In the genomic region with DNA sequence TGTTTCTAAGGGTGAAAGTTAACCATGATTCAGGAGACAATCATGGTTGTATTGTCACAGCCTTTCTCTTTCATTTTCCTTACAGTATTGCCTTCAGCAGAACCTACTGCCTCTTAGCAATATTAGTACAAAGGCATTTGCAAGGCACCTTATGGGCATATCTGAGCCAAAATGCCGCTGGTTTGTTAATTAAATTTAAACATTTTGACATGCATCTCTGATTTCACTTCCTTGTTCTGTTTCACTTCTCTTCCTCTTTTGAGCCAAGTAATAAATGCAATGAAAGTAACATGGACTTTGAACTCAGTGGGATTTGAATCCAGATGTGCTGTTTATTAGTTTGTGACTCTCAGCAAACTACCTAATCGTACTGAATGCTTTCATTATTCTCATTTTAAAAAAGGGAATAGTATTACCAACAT, we compare ENCODE assay signal across 10 cellular contexts.
DNase-seq lines count a peak whose midpoint lies in the region; ATAC-seq, FAIRE-seq and TF ChIP-seq lines count a peak whose summit lies in the region.
"Had no signal": no experiment of that assay in that cellular context is flagged by ENCODE, and none has a peak within 500 bp of the region (broad histone marks: within the 10 kb centered on the region; RNA-seq: fewer than 3 reads in every experiment).

No MANE protein-coding gene starts in this region.

- no peak for TF ChIP-seq POLR2A in GM12891 (IDR thresholded peaks at IDR 0.05; ENCODE audit: low read depth, low read length)

- peak; percentile 88 for ATAC-seq in GM21447 (IDR thresholded peaks at IDR 0.05; ENCODE audit: unreplicated experiment)
- peak; percentile 75 for ATAC-seq in HG03280 (IDR thresholded peaks at IDR 0.05; ENCODE audit: unreplicated experiment)
- ATAC-seq in stimulated activated effector memory CD8-positive, alpha-beta T cell treated with anti-CD3 and anti-CD28 coated beads, Interleukin-12 subunit alpha, Interleukin-12 subunit beta, amount 100 ng/mL, for 72 hours = no peak

- intact Hi-C loops in head of caudate nucleus (cut with DNase I) = no loop called here

- H3K4me1 Mint-ChIP-seq in stimulated activated effector memory CD8-positive, alpha-beta T cell treated with anti-CD3 and anti-CD28 coated beads, Interleukin-12 subunit alpha, Interleukin-12 subunit beta, amount 100 ng/mL, for 72 hours = peaks cover 7% of the 10 kb centered on the region

- FAIRE-seq in GM12891 (lab: Jason Lieb, UNC) (peak; percentile 66), HTR-8/SVneo (lab: Jason Lieb, UNC) (no peak)

- H3K4me3 Mint-ChIP-seq in stimulated activated effector memory CD8-positive, alpha-beta T cell treated with anti-CD3 and anti-CD28 coated beads, Interleukin-12 subunit alpha, Interleukin-12 subunit beta, amount 100 ng/mL, for 72 hours = no peak overlapping the region
- H3K4me3 Mint-ChIP-seq: CD4-positive, alpha-beta memory T cell had no signal

- H3K27ac Mint-ChIP-seq in stimulated activated effector memory CD8-positive, alpha-beta T cell treated with anti-CD3 and anti-CD28 coated beads, Interleukin-12 subunit alpha, Interleukin-12 subunit beta, amount 100 ng/mL, for 72 hours = no peak overlapping the region
- H3K27ac Mint-ChIP-seq: CD4-positive, alpha-beta memory T cell had no signal

- DNase-seq in GM12891 (ENCODE audit: insufficient read length, low spot score) (peak; percentile 1), SKM-1 treated with dmso at 0.1 percent for 144 hours (lab: John Stamatoyannopoulos, UW; ENCODE audit: unreplicated experiment) (peak; percentile 88), HTR-8/SVneo (ENCODE audit: insufficient read length, low spot score) (no peak), head of caudate nucleus (no peak), mesenteric fat pad (ENCODE audit: low spot score) (no peak)
- DNase-seq in stimulated activated effector memory CD8-positive, alpha-beta T cell treated with anti-CD3 and anti-CD28 coated beads, Interleukin-12 subunit alpha, Interleukin-12 subunit beta, amount 100 ng/mL, for 72 hours (ENCODE audit: low spot score in 2 of 2) = no peak
- DNase-seq: CD4-positive, alpha-beta memory T cell; Right ventricle myocardium superior had no signal

- no peaks in the 10 kb centered on the region for H3K36me3 Mint-ChIP-seq in stimulated activated effector memory CD8-positive, alpha-beta T cell treated with anti-CD3 and anti-CD28 coated beads, Interleukin-12 subunit alpha, Interleukin-12 subunit beta, amount 100 ng/mL, for 72 hours
- H3K36me3 Mint-ChIP-seq: CD4-positive, alpha-beta memory T cell had no signal

- peaks cover 6% of the 10 kb centered on the region for H3K9me3 Mint-ChIP-seq in stimulated activated effector memory CD8-positive, alpha-beta T cell treated with anti-CD3 and anti-CD28 coated beads, Interleukin-12 subunit alpha, Interleukin-12 subunit beta, amount 100 ng/mL, for 72 hours

TF ChIP-seq in GM12891, 5 proteins besides CTCF, POLR2A, EP300 and RAD21:
- TF ChIP-seq PAX5 (IDR thresholded peaks at IDR 0.05; ENCODE audit: insufficient read depth, low read length, severe bottlenecking) (no peak), POU2F2 (IDR thresholded peaks at IDR 0.05; ENCODE audit: low read depth, low read length) (no peak), POLR2AphosphoS5 (IDR thresholded peaks at IDR 0.05; ENCODE audit: low read depth, low read length) (no peak), SPI1 (IDR thresholded peaks at IDR 0.05; ENCODE audit: low read depth, low read length) (peak; percentile 96), TAF1 (IDR thresholded peaks at IDR 0.05; ENCODE audit: low read depth, low read length) (no peak)

Comparison
In these comparisons a context has a peak if more than half of its experiments do, and no peak if none do; other contexts are left out.
1. DNase-seq: peak in GM12891 (single experiment) and SKM-1 treated with dmso at 0.1 percent for 144 hours (single experiment); none in stimulated activated effector memory CD8-positive, alpha-beta T cell treated with anti-CD3 and anti-CD28 coated beads, Interleukin-12 subunit alpha, Interleukin-12 subunit beta, amount 100 ng/mL, for 72 hours (0 of 2), HTR-8/SVneo (single experiment), head of caudate nucleus (0 of 42) and mesenteric fat pad (single experiment).